34 cellular contexts compared by ENCODE assay signal in the genomic region with DNA sequence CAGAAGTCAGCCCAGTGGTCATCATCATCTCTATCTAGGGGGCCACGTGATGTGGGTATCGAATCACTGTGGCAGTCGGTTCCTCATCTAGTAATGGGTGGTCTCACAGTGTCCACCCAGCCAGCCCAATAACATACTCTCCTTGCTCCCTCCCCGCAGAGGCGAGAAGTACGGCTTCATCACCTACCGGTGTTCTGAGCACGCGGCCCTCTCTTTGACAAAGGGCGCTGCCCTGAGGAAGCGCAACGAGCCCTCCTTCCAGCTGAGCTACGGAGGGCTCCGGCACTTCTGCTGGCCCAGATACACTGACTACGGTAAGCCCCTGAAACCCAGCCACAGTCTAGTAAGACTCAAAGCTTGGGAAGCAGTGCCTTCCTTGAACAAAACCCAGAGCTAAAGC.
"Had no signal": no experiment of that assay in that cellular context is flagged by ENCODE, and none has a peak within 500 bp of the region (broad histone marks: within the 10 kb centered on the region; RNA-seq: fewer than 3 reads in every experiment).

No MANE protein-coding gene starts in this region.

- H3K9ac ChIP-seq: KMS-11 had no signal

- H3K4me3 ChIP-seq: MG63 had no signal

- H3K27ac ChIP-seq: KMS-11 had no signal

- H3K9me3 ChIP-seq: MG63 had no signal

- DNase-seq: Karpas-422, Kasumi-1, MG63, MM.1S, MV-4-11, NCI-H1048, NCI-H1092, NCI-H1092 treated with DMSO at 0.1 percent for 48 hours, NCI-H1105, NCI-H1105 treated with DMSO at 0.1 percent for 48 hours, NCI-H1417, NCI-H1417 treated with DMSO at 0.1 percent for 48 hours, NCI-H1436, NCI-H1436 treated with DMSO at 0.1 percent for 48 hours, NCI-H146, NCI-H1694, NCI-H1694 treated with DMSO at 0.1 percent for 48 hours, NCI-H187, NCI-H187 treated with DMSO at 0.1 percent for 48 hours, NCI-H1930, NCI-H2029, NCI-H2029 treated with DMSO at 0.1 percent for 48 hours, NCI-H2081, NCI-H2081 treated with DMSO at 0.1 percent for 48 hours, NCI-H2107, NCI-H2171, NCI-H2171 treated with DMSO at 0.1 percent for 48 hours, NCI-H2227 treated with DMSO at 0.1 percent for 48 hours, NCI-H226, NCI-H345, NCI-H446, NCI-H446 treated with DMSO at 0.1 percent for 48 hours, NCI-H510A had no signal

- H3K4me2 ChIP-seq: KMS-11 had no signal

- H3K36me3 ChIP-seq: MG63 had no signal

- H3K27me3 ChIP-seq: MG63 had no signal
